Comparison of ENCODE assay signal across 18 cellular contexts in the genomic region with DNA sequence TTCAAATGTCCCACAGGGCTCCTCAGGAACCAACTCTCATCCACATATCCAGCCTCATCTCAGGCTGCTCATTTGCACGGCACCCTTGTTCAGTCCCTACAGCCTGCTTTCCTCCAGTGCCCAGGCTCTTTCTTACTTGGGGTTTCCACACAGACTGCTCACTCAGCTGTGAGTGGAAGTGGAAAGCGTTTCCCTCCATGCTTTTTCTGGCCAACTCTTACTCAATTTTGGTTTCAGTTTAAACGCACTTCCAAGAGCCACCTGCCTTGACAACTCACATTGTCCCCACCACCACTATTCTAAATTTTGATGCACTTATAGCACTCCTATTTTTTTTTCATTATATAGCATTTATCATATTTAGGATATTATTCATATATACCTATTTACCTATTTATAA.
DNase-seq lines count a peak whose midpoint lies in the region; ATAC-seq and TF ChIP-seq lines count a peak whose summit lies in the region.
"Had no signal": no experiment of that assay in that cellular context is flagged by ENCODE, and none has a peak within 500 bp of the region (broad histone marks: within the 10 kb centered on the region; RNA-seq: fewer than 3 reads in every experiment).

No MANE protein-coding gene starts in this region.

- H3K79me2 ChIP-seq in DND-41 (ENCODE audit: insufficient read depth, low read length): no peaks in the 10 kb centered on the region

- no peak for TF ChIP-seq POLR2A in right lobe of liver (IDR thresholded peaks at IDR 0.05)

- no peaks in the 10 kb centered on the region for H3K27me3 ChIP-seq in BLaER1 treated with 17β-estradiol and CSF1 and Interleukin-3, amounts not matched to agents 10 nM and 100 nM
- H3K27me3 ChIP-seq in DND-41 (ENCODE audit: insufficient read depth, low read length, poor library complexity) (no peaks in the 10 kb centered on the region), right lobe of liver (no peaks in the 10 kb centered on the region)
- H3K27me3 ChIP-seq: BE2C, BLaER1 had no signal

- H3K4me3 ChIP-seq in BLaER1 treated with 17β-estradiol and CSF1 and Interleukin-3, amounts not matched to agents 10 nM and 100 nM: peak overlapping the region in 1 of 10 experiments; percentile 21; a peak in 3 of 20 replicates
- H3K4me3 ChIP-seq in DND-41 (ENCODE audit: low read depth in 1 of 2, low read length in 2 of 2) (no peak overlapping the region), right lobe of liver (peak overlapping the region in 2 of 3 donors; percentile 19 to 35)
- H3K4me3 ChIP-seq: BLaER1, GM12878 had no signal

- WGBS in right lobe of liver (ENCODE audit: insufficient coverage, low coverage, low lambda C conversion rate, missing lambda C conversion rate): 47% methylated on average over 3 of the region's 3 CpGs

- peak overlapping the region in 8 of 11 experiments; percentile 18 to 77 (median 62); a peak in 14 of 22 replicates for H3K27ac ChIP-seq in BLaER1 treated with 17β-estradiol and CSF1 and Interleukin-3, amounts not matched to agents 10 nM and 100 nM
- H3K27ac ChIP-seq in DND-41 (ENCODE audit: low read length) (no peak overlapping the region), right lobe of liver (peak overlapping the region; percentile 31 to 59 (median 54))
- H3K27ac ChIP-seq: BLaER1, C4-2B had no signal

- H3K9me3 ChIP-seq in BLaER1 treated with 17β-estradiol and CSF1 and Interleukin-3, amounts not matched to agents 10 nM and 100 nM (replicated peaks in 1 of 11): no peaks in the 10 kb centered on the region
- H3K9me3 ChIP-seq in DND-41 (ENCODE audit: insufficient read depth, low read length, severe bottlenecking) (no peaks in the 10 kb centered on the region), right lobe of liver (no peaks in the 10 kb centered on the region)
- H3K9me3 ChIP-seq: BE2C, BLaER1, Caco-2 had no signal

- intact Hi-C loops in right lobe of liver (cut with DNase I): no loop called here

- no peak overlapping the region for H2AFZ ChIP-seq in DND-41 (ENCODE audit: low read depth, low read length)

- DNase-seq in DND-41: no peak
- DNase-seq in right lobe of liver: peak in 1 of 3 donors; percentile 46
- DNase-seq in activated CD8-positive, alpha-beta memory T cell treated with anti-CD3 and anti-CD28 coated beads, Interleukin-2, amount 50 U/mL, for 4 hours: no peak
- DNase-seq: 8988T; ACHN; BE2C; Caco-2; Calu3; CD4-positive, alpha-beta T cell; CD8-positive, alpha-beta T cell; DMS79 treated with DMSO at 0.1 percent for 48 hours; EL; GDM1 had no signal

- peak overlapping the region in 6 of 11 experiments; percentile 4 to 47 (median 38); a peak in 9 of 22 replicates for H3K9ac ChIP-seq in BLaER1 treated with 17β-estradiol and CSF1 and Interleukin-3, amounts not matched to agents 10 nM and 100 nM
- no peak overlapping the region for H3K9ac ChIP-seq in DND-41 (ENCODE audit: low read depth, low read length)
- H3K9ac ChIP-seq: BLaER1 had no signal

- TF ChIP-seq CTCF in DND-41 (IDR thresholded peaks at IDR 0.05; ENCODE audit: borderline replicate concordance, extremely low read depth, low read length, poor library complexity, severe bottlenecking) (no peak), right lobe of liver (IDR thresholded peaks at IDR 0.05) (no peak)

- peak overlapping the region; percentile 0 to 79 (median 55); a peak in 19 of 22 replicates for H3K4me2 ChIP-seq in BLaER1 treated with 17β-estradiol and CSF1 and Interleukin-3, amounts not matched to agents 10 nM and 100 nM
- H3K4me2 ChIP-seq in DND-41 (ENCODE audit: insufficient read depth, low read length): no peak overlapping the region
- H3K4me2 ChIP-seq: BLaER1 had no signal

- H4K20me1 ChIP-seq in BLaER1 treated with 17β-estradiol and CSF1 and Interleukin-3, amounts not matched to agents 10 nM and 100 nM: no peaks in the 10 kb centered on the region
- no peaks in the 10 kb centered on the region for H4K20me1 ChIP-seq in DND-41 (ENCODE audit: insufficient read depth, low read length)
- H4K20me1 ChIP-seq: BLaER1 had no signal

- peaks cover 0 to 54% (median 39%) of the 10 kb centered on the region in 10 experiments; a peak in 16 of 20 replicates for H3K4me1 ChIP-seq in BLaER1 treated with 17β-estradiol and CSF1 and Interleukin-3, amounts not matched to agents 10 nM and 100 nM
- H3K4me1 ChIP-seq in DND-41 (ENCODE audit: insufficient read depth, low read length) (peaks cover 4% of the 10 kb centered on the region; the same call in 1 of the 2 replicates), right lobe of liver (peaks cover 0 to 25% (median 6%) of the 10 kb centered on the region in 4 donors)
- H3K4me1 ChIP-seq: BE2C, BLaER1, Caco-2 had no signal

- H3K36me3 ChIP-seq in BLaER1 treated with 17β-estradiol and CSF1 and Interleukin-3, amounts not matched to agents 10 nM and 100 nM: no peaks in the 10 kb centered on the region
- H3K36me3 ChIP-seq in DND-41 (ENCODE audit: insufficient read depth, low read length) (no peaks in the 10 kb centered on the region), right lobe of liver (no peaks in the 10 kb centered on the region)
- H3K36me3 ChIP-seq: BE2C, BLaER1 had no signal

- ATAC-seq in DND-41 (ENCODE audit: insufficient read depth, low read depth) (peak; percentile 51; the same call in 2 of the 3 replicates), right lobe of liver (peak; percentile 69 to 82 (median 72)), HG03139 (IDR thresholded peaks at IDR 0.05; ENCODE audit: unreplicated experiment) (no peak)
- ATAC-seq: CD8-positive, alpha-beta T cell; GM12878 had no signal

Comparison
In these comparisons a context has a peak if more than half of its experiments do, and no peak if none do; other contexts are left out.
1. H3K4me3 ChIP-seq: peak in right lobe of liver (2 of 3); none in DND-41 (0 of 2).